ENCODE assay signal across 8 cellular contexts in the genomic region with DNA sequence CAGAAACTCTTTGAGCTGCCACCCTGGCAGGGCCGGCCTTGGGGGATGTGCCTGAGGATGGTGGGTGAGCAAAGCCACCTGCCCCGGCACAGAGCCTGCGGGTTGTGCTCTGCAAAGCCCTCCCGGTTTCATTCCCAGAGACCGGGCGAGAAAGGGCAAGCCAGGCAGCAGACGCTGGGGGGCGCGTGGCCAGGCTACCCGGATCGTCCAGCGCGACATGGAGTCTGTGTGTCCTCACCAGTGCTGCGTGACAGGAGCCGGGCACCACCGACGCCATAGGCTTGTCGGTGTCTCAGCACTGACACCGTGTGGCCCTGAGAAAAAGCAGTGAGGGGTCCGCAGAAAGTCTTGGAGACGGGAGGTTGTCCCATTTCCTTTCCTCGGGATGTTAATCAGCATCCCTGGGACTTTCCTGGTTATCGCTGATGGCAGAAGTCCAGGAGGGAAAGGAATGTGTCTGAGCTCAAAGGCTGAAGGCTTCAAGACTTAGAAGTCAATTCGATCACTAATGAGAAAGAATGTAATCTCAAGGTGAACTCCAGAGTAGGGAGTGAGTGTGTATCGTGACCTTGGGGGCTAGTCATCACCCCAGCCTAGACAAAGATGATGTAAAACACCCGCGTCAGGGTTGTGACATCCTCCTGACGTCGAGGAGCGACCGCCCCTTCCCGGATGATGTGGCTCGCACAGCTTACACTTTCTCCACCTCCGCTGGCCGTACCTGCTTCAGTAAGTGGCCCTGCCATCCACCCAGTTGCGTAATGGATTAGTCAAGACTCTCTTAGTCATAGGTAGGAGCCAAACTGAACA. TPM values are rescaled to one million over a fixed set of nuclear protein-coding genes. Genes with fewer than 3 reads are reported as not detected.
DNase-seq lines count a peak whose midpoint lies in the region; ATAC-seq and TF ChIP-seq lines count a peak whose summit lies in the region.

No MANE protein-coding gene starts in this region.

- TF ChIP-seq CTCF in AG04449 (IDR thresholded peaks at IDR 0.05; ENCODE audit: insufficient read depth, low read length, missing control alignments) (peak; percentile 59), dorsolateral prefrontal cortex (IDR thresholded peaks at IDR 0.05 in 54 of 56, conservative IDR thresholded peaks at IDR 0.05 in 2 of 56; ENCODE audit: low read depth in 1 of 56, partially characterized antibody in 56 of 56) (peak in 55 of 56 donors; percentile 38 to 81 (median 64)), left lung (IDR thresholded peaks at IDR 0.05) (peak; percentile 41 to 46)

- H3K27ac ChIP-seq in dorsolateral prefrontal cortex (no peak overlapping the region), left lung (peak overlapping the region; percentile 74 to 87)

- ATAC-seq in GM21737 (IDR thresholded peaks at IDR 0.05; ENCODE audit: unreplicated experiment), result peak; percentile 55
- peak; percentile 90 to 92 for ATAC-seq in activated CD4-positive, CD25-positive, alpha-beta regulatory T cell treated with anti-CD3 and anti-CD28 coated beads, Interleukin-2, amount 50 U/mL, for 24 hours
- peak; percentile 84 for ATAC-seq in left lung
- ATAC-seq in GM18502 (IDR thresholded peaks at IDR 0.05; ENCODE audit: poor library complexity, unreplicated experiment), result no peak

- H3K9me3 ChIP-seq in left lung, result no peaks in the 10 kb centered on the region

- POLR2A ChIA-PET in AG04449 (lab: Yijun Ruan, JAX), result no interaction called here

- H3K4me1 ChIP-seq in left lung, result peaks cover 5 to 28% of the 10 kb centered on the region in 2 donors

- H3K27me3 ChIP-seq in dorsolateral prefrontal cortex (no peaks in the 10 kb centered on the region), left lung (peaks cover 0 to 7% of the 10 kb centered on the region in 2 donors)

- DNase-seq in AG04449 (ENCODE audit: low read depth, low spot score) (no peak), NCI-H345 treated with DMSO at 0.1 percent for 48 hours (lab: John Stamatoyannopoulos, UW; ENCODE audit: unreplicated experiment) (peak; percentile 63), dorsolateral prefrontal cortex (peak; percentile 58 to 81 (median 73)), left lung (peak; percentile 87 to 89)
- DNase-seq in stimulated activated CD4-positive, alpha-beta T cell treated with anti-CD3 and anti-CD28 coated beads, Interleukin-2, amount 100 ng/mL, for 4 hours (ENCODE audit: low read depth), result peak; percentile 48

- peak overlapping the region; percentile 38 for H3K4me3 ChIP-seq in AG04449 (ENCODE audit: low read depth, low read length)
- peak overlapping the region in 57 of 59 donors; percentile 2 to 60 (median 42) for H3K4me3 ChIP-seq in dorsolateral prefrontal cortex
- peak overlapping the region; percentile 6 to 19 for H3K4me3 ChIP-seq in left lung

- CTCF ChIA-PET in AG04449 (lab: Yijun Ruan, JAX), result interaction anchor here (0.6 to 7.9 kb wide), 16 partner anchors 8 to 284 kb away, joined by 3 to 169 read pairs (median 4); partner anchors contain the start of gene EHD4

- H3K36me3 ChIP-seq in left lung, result no peaks in the 10 kb centered on the region

- intact Hi-C loops in dorsolateral prefrontal cortex (cut with DNase I), result loop anchor here (2.0 to 5.0 kb wide), 2 partner anchors 65 to 68 kb away; no protein-coding TSS in a partner anchor
- intact Hi-C loops in left lung (cut with DNase I), result loop anchor here in 1 of 2 donors (5.0 kb wide), 1 partner anchor 70 kb away; no protein-coding TSS in a partner anchor

RNA-seq across cellular contexts. Expression of gene PLA2G4E, which starts 36.3 kb away (rescaled TPM):
- total RNA-seq in dorsolateral prefrontal cortex (under 1 TPM in 61 of 120 experiments, not detected in 59; 0.07 to 0.44 (median 0.19) TPM), left lung (1 to 10 TPM in 1 of 2 donors, under 1 TPM in 1; 0.12 to 1.2 TPM)

RNA-seq across cellular contexts. Expression of gene PLA2G4D, which starts 37.2 kb away (rescaled TPM):
- total RNA-seq in dorsolateral prefrontal cortex (1 to 10 TPM in 3 of 120 experiments, under 1 TPM in 97, not detected in 20; 0.07 to 1.4 (median 0.32) TPM), left lung (under 1 TPM; 0.08 to 0.15 TPM)

Comparison
In these comparisons a context has a peak if more than half of its experiments do, and no peak if none do; other contexts are left out.
1. H3K27ac ChIP-seq: peak in left lung (2 of 2); none in dorsolateral prefrontal cortex (0 of 59).
2. Peak in every context shown above with its lines, with median percentiles within 50 percentile points of each other: H3K4me3 ChIP-seq and CTCF ChIP-seq.